ENCODE assay signal across 25 cellular contexts in genomic region chr2:58089081-58089480, GRCh38.
"Had no signal": no experiment of that assay in that cellular context is flagged by ENCODE, and none has a peak within 500 bp of the region (broad histone marks: within the 10 kb centered on the region; RNA-seq: fewer than 3 reads in every experiment).

No MANE protein-coding gene starts in this region.

- FAIRE-seq: endothelial cell of umbilical vein, kidney had no signal

- H3K4me3 Mint-ChIP-seq: memory B cell; natural killer cell; stimulated activated naive CD8-positive, alpha-beta T cell treated with anti-CD3 and anti-CD28 coated beads, Interleukin-15, amount 100 ng/mL, for 72 hours had no signal

- H3K4me2 ChIP-seq: smooth muscle cell had no signal

- H3K27ac Mint-ChIP-seq: memory B cell; stimulated activated naive CD8-positive, alpha-beta T cell treated with anti-CD3 and anti-CD28 coated beads, Interleukin-15, amount 100 ng/mL, for 72 hours had no signal

- H3K4me1 ChIP-seq: colonic mucosa, esophagus muscularis mucosa, parathyroid adenoma, prostate gland, right atrium auricular region, thyroid gland, vagina had no signal

- ATAC-seq: left lobe of liver; natural killer cell; sciatic nerve; stimulated activated naive CD8-positive, alpha-beta T cell treated with anti-CD3 and anti-CD28 coated beads, Interleukin-15, amount 100 ng/mL, for 72 hours had no signal

- H3K36me3 ChIP-seq: colonic mucosa, prostate gland had no signal

- H3K27me3 Mint-ChIP-seq: memory B cell; stimulated activated naive CD8-positive, alpha-beta T cell treated with anti-CD3 and anti-CD28 coated beads, Interleukin-15, amount 100 ng/mL, for 72 hours had no signal

- H3K9me3 Mint-ChIP-seq: memory B cell; natural killer cell; stimulated activated naive CD8-positive, alpha-beta T cell treated with anti-CD3 and anti-CD28 coated beads, Interleukin-15, amount 100 ng/mL, for 72 hours had no signal

- H3K4me1 Mint-ChIP-seq: stimulated activated naive CD8-positive, alpha-beta T cell treated with anti-CD3 and anti-CD28 coated beads, Interleukin-15, amount 100 ng/mL, for 72 hours had no signal

- DNase-seq: colonic mucosa; dermis blood vessel endothelial cell; effector memory CD4-positive, alpha-beta T cell; foreskin melanocyte; kidney; natural killer cell; stimulated activated CD4-positive, alpha-beta T cell treated with anti-CD3 and anti-CD28 coated beads, Interleukin-12 subunit alpha, Interleukin-12 subunit beta, amount 100 ng/mL, for 4 hours; stimulated activated CD4-positive, alpha-beta T cell treated with anti-CD3 and anti-CD28 coated beads, Interleukin-1b, Interleukin-23, amount 100 ng/mL, for 48 hours; stimulated activated CD4-positive, alpha-beta T cell treated with anti-CD3 and anti-CD28 coated beads, Interleukin-4, amount 100 ng/mL, for 1 hour; stimulated activated CD8-positive, alpha-beta memory T cell treated with anti-CD3 and anti-CD28 coated beads, Interleukin-4, amount 100 ng/mL, for 48 hours; stimulated activated naive CD4-positive, alpha-beta T cell; stimulated activated naive CD8-positive, alpha-beta T cell treated with anti-CD3 and anti-CD28 coated beads, Interleukin-15, amount 100 ng/mL, for 72 hours; thyroid gland; trophoblast cell had no signal

- H3K4me3 ChIP-seq: colonic mucosa, esophagus muscularis mucosa, lung, prostate gland, right atrium auricular region, smooth muscle cell, thyroid gland, vagina had no signal

- H3K27me3 ChIP-seq: colonic mucosa, esophagus muscularis mucosa, right atrium auricular region, thyroid gland, vagina had no signal

- H3K27ac ChIP-seq: colonic mucosa, esophagus muscularis mucosa, parathyroid adenoma, prostate gland, right atrium auricular region, thyroid gland, vagina had no signal

- H2AFZ ChIP-seq: parathyroid adenoma had no signal

- H3K9me3 ChIP-seq: colonic mucosa, esophagus muscularis mucosa, prostate gland, right atrium auricular region, thyroid gland, vagina had no signal

- H3K9ac ChIP-seq: parathyroid adenoma had no signal
